In genomic region chr13:97367427-97367826, GRCh38 we compare ENCODE assay signal across 8 cellular contexts.
DNase-seq lines count a peak whose midpoint lies in the region; ATAC-seq, FAIRE-seq and TF ChIP-seq lines count a peak whose summit lies in the region.

No MANE protein-coding gene starts in this region.

- H3K27me3 Mint-ChIP-seq in neural progenitor cell (ENCODE audit: insufficient read depth, low read depth), result no peaks in the 10 kb centered on the region

- peak overlapping the region; percentile 35 for H3K27ac Mint-ChIP-seq in neural progenitor cell

- peak; percentile 88 for DNase-seq in AG20443 (ENCODE audit: low spot score)
- DNase-seq in epidermal melanocyte (ENCODE audit: insufficient read length, low spot score), result peak; percentile 34
- DNase-seq in neural progenitor cell (ENCODE audit: low spot score), result peak; percentile 59
- no peak for DNase-seq in NCI-H1105 treated with DMSO at 0.1 percent for 48 hours (lab: John Stamatoyannopoulos, UW)
- no peak for DNase-seq in GM12891 (ENCODE audit: insufficient read length, low spot score)
- no peak for DNase-seq in stimulated activated CD4-positive, alpha-beta T cell treated with anti-CD3 and anti-CD28 coated beads, Interleukin-2, amount 100 ng/mL, for 48 hours
- DNase-seq in OCI-M2 (lab: John Stamatoyannopoulos, UW; ENCODE audit: unreplicated experiment), result no peak

- no peak overlapping the region for H3K27ac ChIP-seq in neural progenitor cell

- peaks cover 19% of the 10 kb centered on the region for H3K4me1 Mint-ChIP-seq in neural progenitor cell

- no peaks in the 10 kb centered on the region for H3K9me3 ChIP-seq in neural progenitor cell (ENCODE audit: low read depth)

- TF ChIP-seq CTCF in neural progenitor cell (IDR thresholded peaks at IDR 0.05), result no peak

- peaks cover 3% of the 10 kb centered on the region for H3K36me3 Mint-ChIP-seq in neural progenitor cell

- no peak overlapping the region for H3K4me3 ChIP-seq in neural progenitor cell

- H3K9ac ChIP-seq in neural progenitor cell, result no peak overlapping the region

- no peaks in the 10 kb centered on the region for H3K79me2 ChIP-seq in neural progenitor cell (ENCODE audit: low read depth)

- H3K4me2 ChIP-seq in neural progenitor cell, result no peak overlapping the region

- H3K36me3 ChIP-seq in neural progenitor cell, result no peaks in the 10 kb centered on the region

- H3K4me1 ChIP-seq in neural progenitor cell, result peaks cover 6% of the 10 kb centered on the region

- no peaks in the 10 kb centered on the region for H3F3A ChIP-seq in neural progenitor cell (ENCODE audit: low read depth)

- no peak for FAIRE-seq in GM12891 (lab: Jason Lieb, UNC)

- no peak overlapping the region for H2AFZ ChIP-seq in neural progenitor cell (replicated peaks)

- H4K20me1 ChIP-seq in neural progenitor cell (ENCODE audit: low read depth), result no peaks in the 10 kb centered on the region

- TF ChIP-seq POLR2A in GM12891 (IDR thresholded peaks at IDR 0.05; ENCODE audit: low read depth, low read length), result no peak

- peak overlapping the region; percentile 31 for H3K4me3 Mint-ChIP-seq in neural progenitor cell

- no peaks in the 10 kb centered on the region for H3K27me3 ChIP-seq in neural progenitor cell

- peak; percentile 28 for ATAC-seq in HG03175 (IDR thresholded peaks at IDR 0.05; ENCODE audit: unreplicated experiment)

- H3K9me3 Mint-ChIP-seq in neural progenitor cell, result no peaks in the 10 kb centered on the region

TF ChIP-seq in GM12891, 5 proteins besides CTCF, POLR2A, EP300 and RAD21:
- TF ChIP-seq TAF1 (IDR thresholded peaks at IDR 0.05; ENCODE audit: low read depth, low read length) (no peak), POLR2AphosphoS5 (IDR thresholded peaks at IDR 0.05; ENCODE audit: low read depth, low read length) (no peak), POU2F2 (IDR thresholded peaks at IDR 0.05; ENCODE audit: low read depth, low read length) (no peak)
TF ChIP-seq in GM12891: peak in this region for 0.

Comparison
In these comparisons a context has a peak if more than half of its experiments do, and no peak if none do; other contexts are left out.
1. DNase-seq: peak in AG20443 (single experiment), epidermal melanocyte (single experiment) and neural progenitor cell (single experiment); none in NCI-H1105 treated with DMSO at 0.1 percent for 48 hours (single experiment), GM12891 (single experiment), stimulated activated CD4-positive, alpha-beta T cell treated with anti-CD3 and anti-CD28 coated beads, Interleukin-2, amount 100 ng/mL, for 48 hours (0 of 2) and OCI-M2 (single experiment).